9 cellular contexts compared by ENCODE assay signal in genomic region chr22:50508897-50509296, GRCh38. TPM values are rescaled to one million over a fixed set of nuclear protein-coding genes. Genes with fewer than 3 reads are reported as not detected.
DNase-seq lines count a peak whose midpoint lies in the region; ATAC-seq and TF ChIP-seq lines count a peak whose summit lies in the region.
"Had no signal": no experiment of that assay in that cellular context is flagged by ENCODE, and none has a peak within 500 bp of the region (broad histone marks: within the 10 kb centered on the region; RNA-seq: fewer than 3 reads in every experiment).

No MANE protein-coding gene starts in this region.

- BruUV-seq in mammary epithelial cell (replicated peaks; lab: Mats Ljungman, UMichigan) = TSS peak; percentile 47

- H3K9ac ChIP-seq in mammary epithelial cell (ENCODE audit: insufficient read depth, low read length) = peak overlapping the region; percentile 75
- H3K9ac ChIP-seq in mucosa of rectum (ENCODE audit: low read depth in 1 of 2, low read length in 2 of 2) = peak overlapping the region; percentile 65 to 77

- peaks cover 4% of the 10 kb centered on the region for H4K20me1 ChIP-seq in mammary epithelial cell (ENCODE audit: insufficient read depth, low read length)

- H3K9me3 Mint-ChIP-seq in stimulated activated naive CD8-positive, alpha-beta T cell treated with anti-CD3 and anti-CD28 coated beads, Interleukin-15, Interleukin-2, amounts not matched to agents 100 ng/mL and 50 ng/mL, for 24 hours = no peaks in the 10 kb centered on the region

- H3K9me3 ChIP-seq in mammary epithelial cell (replicated peaks; ENCODE audit: insufficient read depth, low read length) (no peaks in the 10 kb centered on the region), mucosa of rectum (ENCODE audit: control insufficient read depth in 2 of 2, low read length in 2 of 2) (no peaks in the 10 kb centered on the region)

- DNase-seq in stimulated activated naive CD8-positive, alpha-beta T cell treated with anti-CD3 and anti-CD28 coated beads, Interleukin-15, Interleukin-2, amounts not matched to agents 100 U/mL and 50 U/mL, for 24 hours = no peak
- DNase-seq in mammary epithelial cell (no peak), pons (ENCODE audit: low spot score) (no peak), COLO829 (ENCODE audit: low spot score) (no peak)

- intact Hi-C loops in mammary epithelial cell (cut with micrococcal nuclease) = loop anchor here (1.0 to 5.0 kb wide), 3 partner anchors 16 to 113 kb away; partner anchors contain the start of genes SCO2 and SYCE3

- no peak for TF ChIP-seq CTCF in mammary epithelial cell (conservative IDR thresholded peaks at IDR 0.05 in 1 of 2, IDR thresholded peaks at IDR 0.05 in 1 of 2; ENCODE audit: extremely low read depth in 1 of 2, insufficient read depth in 1 of 2, low read depth in 1 of 2, low read length in 2 of 2)

- no peaks in the 10 kb centered on the region for H3K27me3 Mint-ChIP-seq in stimulated activated naive CD8-positive, alpha-beta T cell treated with anti-CD3 and anti-CD28 coated beads, Interleukin-15, Interleukin-2, amounts not matched to agents 100 ng/mL and 50 ng/mL, for 24 hours

- peak overlapping the region; percentile 59 for H3K27ac ChIP-seq in mammary epithelial cell (ENCODE audit: insufficient read depth, low read depth, low read length)
- peak overlapping the region; percentile 87 to 88 for H3K27ac ChIP-seq in mucosa of rectum (ENCODE audit: low read depth in 2 of 2, low read length in 2 of 2)

- CTCF ChIA-PET in mammary epithelial cell (lab: Charles Lee; ENCODE audit: low non-redundant PET) = no interaction called here

- H3K27me3 ChIP-seq in mammary epithelial cell (ENCODE audit: insufficient read depth, low read length) (no peaks in the 10 kb centered on the region), mucosa of rectum (ENCODE audit: control insufficient read depth in 2 of 2, insufficient read depth in 2 of 2, low read length in 2 of 2) (no peaks in the 10 kb centered on the region)

- WGBS in mammary epithelial cell (ENCODE audit: low coverage, missing lambda C conversion rate) = 0% methylated on average over 3 of the region's 3 CpGs

- H2AFZ ChIP-seq in mammary epithelial cell (ENCODE audit: low read depth, low read length) = peak overlapping the region; percentile 83

- H3K27ac Mint-ChIP-seq in stimulated activated naive CD8-positive, alpha-beta T cell treated with anti-CD3 and anti-CD28 coated beads, Interleukin-15, Interleukin-2, amounts not matched to agents 100 ng/mL and 50 ng/mL, for 24 hours = peak overlapping the region; percentile 97

- peaks cover 37% of the 10 kb centered on the region for H3K4me1 ChIP-seq in mammary epithelial cell (ENCODE audit: insufficient read depth, low read length)
- peaks cover 14 to 20% of the 10 kb centered on the region in 2 donors for H3K4me1 ChIP-seq in mucosa of rectum (ENCODE audit: control insufficient read depth in 2 of 2, insufficient read depth in 2 of 2, low read length in 2 of 2)

- H3K4me3 ChIP-seq in mammary epithelial cell (replicated peaks in 1 of 3; ENCODE audit: insufficient read depth in 1 of 3, low read depth in 2 of 3, low read length in 3 of 3) (peak overlapping the region; percentile 70 to 96 (median 84)), mucosa of rectum (ENCODE audit: low read length in 2 of 2) (peak overlapping the region; percentile 80 to 82)

- peaks cover 11% of the 10 kb centered on the region for H3K36me3 Mint-ChIP-seq in stimulated activated naive CD8-positive, alpha-beta T cell treated with anti-CD3 and anti-CD28 coated beads, Interleukin-15, Interleukin-2, amounts not matched to agents 100 ng/mL and 50 ng/mL, for 24 hours (ENCODE audit: low read depth)

- in situ Hi-C loops in mammary epithelial cell (cut with MboI; ENCODE audit: low sequenced_read_pairs in 2 of 2) = no loop called here

- H3K79me2 ChIP-seq in mammary epithelial cell (ENCODE audit: insufficient read depth, low read length) = peaks cover 73% of the 10 kb centered on the region

- H3K36me3 ChIP-seq in mammary epithelial cell (ENCODE audit: insufficient read depth, low read length) = peaks cover 3% of the 10 kb centered on the region
- H3K36me3 ChIP-seq in mucosa of rectum (ENCODE audit: control insufficient read depth in 2 of 2, insufficient read depth in 2 of 2, low read length in 2 of 2) = peaks cover 7 to 11% of the 10 kb centered on the region in 2 donors

- ATAC-seq in stimulated activated naive CD8-positive, alpha-beta T cell treated with anti-CD3 and anti-CD28 coated beads, Interleukin-15, Interleukin-2, amounts not matched to agents 100 U/mL and 50 U/mL, for 24 hours = no peak
- ATAC-seq in HG02970 (IDR thresholded peaks at IDR 0.05; ENCODE audit: low FRiP score, unreplicated experiment) = no peak
- ATAC-seq in GM21737 (IDR thresholded peaks at IDR 0.05; ENCODE audit: unreplicated experiment) = no peak

- H3K4me1 Mint-ChIP-seq in stimulated activated naive CD8-positive, alpha-beta T cell treated with anti-CD3 and anti-CD28 coated beads, Interleukin-15, Interleukin-2, amounts not matched to agents 100 ng/mL and 50 ng/mL, for 24 hours (ENCODE audit: low read depth) = peaks cover 29% of the 10 kb centered on the region

- dilution Hi-C loops in mammary epithelial cell (cut with HindIII; ENCODE audit: low sequenced_read_pairs) = no loop called here

- H3K4me2 ChIP-seq in mammary epithelial cell (ENCODE audit: insufficient read depth, low read depth, low read length) = peak overlapping the region; percentile 97

- peak overlapping the region; percentile 94 for H3K4me3 Mint-ChIP-seq in stimulated activated naive CD8-positive, alpha-beta T cell treated with anti-CD3 and anti-CD28 coated beads, Interleukin-15, Interleukin-2, amounts not matched to agents 100 ng/mL and 50 ng/mL, for 24 hours

RNA-seq across cellular contexts. Expression of gene NCAPH2, which starts 0.9 kb away (rescaled TPM):
- total RNA-seq in mammary epithelial cell = 10 to 100 TPM; 18.2 to 41.0 TPM
- polyA plus RNA-seq in mammary epithelial cell = 33.3 TPM
- polyA minus RNA-seq in mammary epithelial cell = 56.4 TPM

RNA-seq across cellular contexts. Expression of gene LMF2, which starts 1.4 kb away (rescaled TPM):
- total RNA-seq in mammary epithelial cell = 10 to 100 TPM; 47.8 to 84.8 TPM
- polyA plus RNA-seq in mammary epithelial cell = 50.3 TPM
- 9.1 TPM for polyA minus RNA-seq in mammary epithelial cell

RNA-seq across cellular contexts. Expression of gene SCO2, which starts 16.5 kb away (rescaled TPM):
- total RNA-seq in mammary epithelial cell = 1 to 10 TPM; 2.8 to 6.6 TPM
- polyA plus RNA-seq in mammary epithelial cell = 2.3 TPM
- polyA minus RNA-seq in mammary epithelial cell = not detected

RNA-seq across cellular contexts. Expression of gene TYMP, which starts 20.9 kb away (rescaled TPM):
- 10 to 100 TPM in 1 of 2 donors, 1 to 10 TPM in 1; 4.9 to 45.5 TPM for total RNA-seq in mammary epithelial cell
- 2.1 TPM for polyA plus RNA-seq in mammary epithelial cell
- not detected for polyA minus RNA-seq in mammary epithelial cell

RNA-seq across cellular contexts. Expression of gene MIOX, which starts 22.2 kb away (rescaled TPM):
- not detected for total RNA-seq in mammary epithelial cell
- polyA plus RNA-seq in mammary epithelial cell = not detected
- polyA minus RNA-seq in mammary epithelial cell = not detected
- total RNA-seq: frontal cortex had no signal
